ENCODE assay signal across 19 cellular contexts in genomic region chr1:59413327-59413720, GRCh38.
"Had no signal": no experiment of that assay in that cellular context is flagged by ENCODE, and none has a peak within 500 bp of the region (broad histone marks: within the 10 kb centered on the region; RNA-seq: fewer than 3 reads in every experiment).

No MANE protein-coding gene starts in this region.

- H3K36me3 ChIP-seq: heart right ventricle, left ventricle myocardium inferior, lower lobe of right lung, neutrophil, pancreas, right lobe of liver, tibial artery had no signal

- H3K9me3 ChIP-seq: heart right ventricle, left ventricle myocardium inferior, lower lobe of right lung, neutrophil, pancreas, right lobe of liver, testis, tibial artery had no signal

- DNase-seq: cerebellar nuclear complex; cortex of kidney; effector CD4-positive, alpha-beta T cell; foreskin keratinocyte; glutamatergic neuron; heart right ventricle; hippocampal formation; left colon; left ventricle myocardium inferior; lower lobe of right lung; naive B cell; pancreas; right lobe of liver; stimulated activated CD4-positive, alpha-beta T cell treated with anti-CD3 and anti-CD28 coated beads, Interleukin-4, amount 100 ng/mL, for 4 hours; stimulated activated naive CD8-positive, alpha-beta T cell treated with anti-CD3 and anti-CD28 coated beads, Interleukin-15, Interleukin-2, amounts not matched to agents 100 U/mL and 50 U/mL, for 24 hours; substantia nigra; testis; tibial artery had no signal

- H3K4me3 ChIP-seq: heart right ventricle, left ventricle myocardium inferior, lower lobe of right lung, pancreas, right lobe of liver, testis, tibial artery had no signal

- H3K27me3 ChIP-seq: foreskin keratinocyte, heart right ventricle, neutrophil, pancreas, right lobe of liver, testis, tibial artery had no signal

- H3K27ac ChIP-seq: foreskin keratinocyte, heart right ventricle, left ventricle myocardium inferior, lower lobe of right lung, neutrophil, pancreas, right lobe of liver, testis, tibial artery had no signal

- ATAC-seq: foreskin keratinocyte; left colon; pancreas; right lobe of liver; stimulated activated naive CD8-positive, alpha-beta T cell treated with anti-CD3 and anti-CD28 coated beads, Interleukin-15, Interleukin-2, amounts not matched to agents 100 U/mL and 50 U/mL, for 24 hours had no signal
